ENCODE assay signal across 17 cellular contexts in genomic region chr4:183241771-183242170, GRCh38.
DNase-seq lines count a peak whose midpoint lies in the region; FAIRE-seq and TF ChIP-seq lines count a peak whose summit lies in the region.
"Had no signal": no experiment of that assay in that cellular context is flagged by ENCODE, and none has a peak within 500 bp of the region (broad histone marks: within the 10 kb centered on the region; RNA-seq: fewer than 3 reads in every experiment).

No MANE protein-coding gene starts in this region.

- dilution Hi-C loops in endothelial cell of umbilical vein (cut with MboI; ENCODE audit: extremely low pct_ligation_motif_present, low sequenced_read_pairs): no loop called here

- H2AFZ ChIP-seq in GM23248 (no peak overlapping the region), endothelial cell of umbilical vein (ENCODE audit: low read depth, low read length) (no peak overlapping the region)

- H3K4me1 ChIP-seq in GM23248 (ENCODE audit: insufficient read depth) (peaks cover 15% of the 10 kb centered on the region; the same call in 1 of the 2 replicates), SJSA1 (replicated peaks) (peaks cover 42% of the 10 kb centered on the region), endothelial cell of umbilical vein (ENCODE audit: control insufficient read depth, extremely low read depth, insufficient read depth, low read length) (peaks cover 10% of the 10 kb centered on the region), spleen (no peaks in the 10 kb centered on the region)

- H4K20me1 ChIP-seq in GM23248 (ENCODE audit: insufficient read depth) (no peaks in the 10 kb centered on the region), endothelial cell of umbilical vein (replicated peaks; ENCODE audit: control insufficient read depth, extremely low read depth, insufficient read depth, low read length) (no peaks in the 10 kb centered on the region)

- H3K9ac ChIP-seq in GM23248 (no peak overlapping the region; the same call in 1 of the 2 replicates), endothelial cell of umbilical vein (replicated peaks; ENCODE audit: extremely low read depth, insufficient read depth, low read length) (peak overlapping the region; percentile 24)

- H3K27ac ChIP-seq in GM23248 (peak overlapping the region; percentile 31), SJSA1 (peak overlapping the region; percentile 84), endothelial cell of umbilical vein (ENCODE audit: insufficient read depth, low read depth, low read length) (peak overlapping the region; percentile 69), spleen (no peak overlapping the region)

- intact Hi-C loops in endothelial cell of umbilical vein (cut with micrococcal nuclease) (no loop called here), spleen (cut with DNase I; ENCODE audit: low total_unique reads) (no loop called here)

- POLR2A ChIA-PET in endothelial cell of umbilical vein (lab: Charles Lee): no interaction called here

- no peaks in the 10 kb centered on the region for H3K9me2 ChIP-seq in GM23248 (ENCODE audit: insufficient read depth)

- H3K4me2 ChIP-seq in GM23248 (ENCODE audit: unreplicated experiment): no peak overlapping the region
- peak overlapping the region; percentile 6 for H3K4me2 ChIP-seq in endothelial cell of umbilical vein (ENCODE audit: insufficient read depth, low read length)

- H3K9me3 ChIP-seq in GM23248 (ENCODE audit: low read depth) (no peaks in the 10 kb centered on the region), SJSA1 (replicated peaks) (no peaks in the 10 kb centered on the region), endothelial cell of umbilical vein (replicated peaks; ENCODE audit: control insufficient read depth, insufficient read depth, low read length) (no peaks in the 10 kb centered on the region), spleen (peaks cover 0 to under 1% (median 0%) of the 10 kb centered on the region in 8 donors)

- no peaks in the 10 kb centered on the region for H3K9me1 ChIP-seq in endothelial cell of umbilical vein (replicated peaks; ENCODE audit: control insufficient read depth, extremely low read depth, insufficient read depth, low read length)

- no peaks in the 10 kb centered on the region for H3K27me3 ChIP-seq in GM23248 (replicated peaks; ENCODE audit: insufficient read depth)
- H3K27me3 ChIP-seq in SJSA1 (replicated peaks): no peaks in the 10 kb centered on the region
- H3K27me3 ChIP-seq in endothelial cell of umbilical vein (ENCODE audit: control insufficient read depth in 2 of 2, insufficient read depth in 2 of 2, low read length in 2 of 2): no peaks in the 10 kb centered on the region
- no peaks in the 10 kb centered on the region for H3K27me3 ChIP-seq in spleen (replicated peaks in 1 of 7)

- FAIRE-seq in endothelial cell of umbilical vein (lab: Jason Lieb, UNC): peak; percentile 8
- FAIRE-seq: bronchial epithelial cell had no signal

- DNase-seq in GM23248: no peak
- peak in 1 of 2 experiments; percentile 68 for DNase-seq in SJSA1 (ENCODE audit: low read depth in 1 of 2, low spot score in 2 of 2)
- DNase-seq in endothelial cell of umbilical vein (ENCODE audit: low read depth, low spot score): peak; percentile 23
- DNase-seq in pons (ENCODE audit: low spot score): peak; percentile 57
- DNase-seq in GM19240 (ENCODE audit: insufficient read length, low spot score): no peak
- no peak for DNase-seq in NCI-H1105 (lab: John Stamatoyannopoulos, UW)
- DNase-seq in spleen: no peak
- no peak for DNase-seq in NCI-H1436 treated with DMSO at 0.1 percent for 48 hours (lab: John Stamatoyannopoulos, UW)
- DNase-seq: activated CD4-positive, alpha-beta T cell treated with anti-CD3 and anti-CD28 coated beads, Interleukin-2, amount 50 U/mL, for 1 hour; activated naive CD4-positive, alpha-beta T cell treated with anti-CD3 and anti-CD28 coated beads, Interleukin-2, amount 10 ng/mL, durations not matched to agents 7 days and 5 days; activated T-cell treated with anti-CD3 and anti-CD28 coated beads for 4 hours; COR-L47; effector CD8-positive, alpha-beta T cell; H7; naive thymus-derived CD8-positive, alpha-beta T cell; NCI-H2081 had no signal

- H3K4me3 ChIP-seq in GM23248: no peak overlapping the region
- no peak overlapping the region for H3K4me3 ChIP-seq in SJSA1
- no peak overlapping the region for H3K4me3 ChIP-seq in endothelial cell of umbilical vein (replicated peaks in 1 of 3; ENCODE audit: insufficient read depth in 1 of 3, low read depth in 1 of 3, low read length in 3 of 3)
- no peak overlapping the region for H3K4me3 ChIP-seq in spleen

- 0 out of 2 replicates have a peak, but pooled peaks cover 17% of the 10 kb centered on the region for H3F3A ChIP-seq in GM23248 (ENCODE audit: insufficient read depth)

- H3K79me2 ChIP-seq in GM23248 (ENCODE audit: insufficient read depth) (peaks cover 55% of the 10 kb centered on the region), endothelial cell of umbilical vein (ENCODE audit: control insufficient read depth, insufficient read depth, low read length) (no peaks in the 10 kb centered on the region)

- TF ChIP-seq CTCF in endothelial cell of umbilical vein (IDR thresholded peaks at IDR 0.05; ENCODE audit: extremely low read depth in 1 of 2, insufficient read depth in 1 of 2, low read depth in 1 of 2, low read length in 2 of 2) (no peak), spleen (IDR thresholded peaks at IDR 0.05 in 8 of 11, conservative IDR thresholded peaks at IDR 0.05 in 3 of 11) (no peak)

- BruUV-seq in endothelial cell of umbilical vein (replicated peaks; lab: Mats Ljungman, UMichigan): no TSS peak

- H3K36me3 ChIP-seq in GM23248 (ENCODE audit: low read depth): peaks cover 48% of the 10 kb centered on the region
- peaks cover 20% of the 10 kb centered on the region for H3K36me3 ChIP-seq in SJSA1
- H3K36me3 ChIP-seq in endothelial cell of umbilical vein (ENCODE audit: control insufficient read depth in 2 of 2, extremely low read depth in 1 of 2, insufficient read depth in 2 of 2, low read length in 2 of 2): peaks cover 2 to 4% of the 10 kb centered on the region in 2 experiments
- H3K36me3 ChIP-seq in spleen: peaks cover 0 to 16% (median 0%) of the 10 kb centered on the region in 6 donors

- TF ChIP-seq POLR2A in endothelial cell of umbilical vein (IDR thresholded peaks at IDR 0.05; ENCODE audit: low read depth, low read length) (no peak), spleen (IDR thresholded peaks at IDR 0.05) (no peak)

- WGBS in GM23248 (ENCODE audit: low coverage in 1 of 2, low lambda C conversion rate in 2 of 2, missing lambda C conversion rate in 2 of 2), 2 experiments: 75 to 76% methylated on average over 6 of the region's 6 CpGs
- WGBS in spleen, 5 donors: 85 to 91% (median 87%) methylated on average over 6 of the region's 6 CpGs

- in situ Hi-C loops in GM23248 (cut with MboI): no loop called here

- CTCF ChIA-PET in endothelial cell of umbilical vein (lab: Charles Lee): interaction anchor here (1.5 to 4.2 kb wide), 3 partner anchors 21 to 303 kb away, joined by 3 to 23 read pairs (median 6); no protein-coding TSS in a partner anchor

TF ChIP-seq in endothelial cell of umbilical vein, 7 proteins besides CTCF, POLR2A, EP300 and RAD21:
- TF ChIP-seq, protein P1, sequence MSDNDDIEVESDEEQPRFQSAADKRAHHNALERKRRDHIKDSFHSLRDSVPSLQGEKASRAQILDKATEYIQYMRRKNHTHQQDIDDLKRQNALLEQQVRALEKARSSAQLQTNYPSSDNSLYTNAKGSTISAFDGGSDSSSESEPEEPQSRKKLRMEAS (IDR thresholded peaks at IDR 0.05; ENCODE audit: insufficient read depth, insufficient read length): no peak
- TF ChIP-seq FOS (IDR thresholded peaks at IDR 0.05; ENCODE audit: borderline replicate concordance, insufficient read depth, low read length) (no peak), POLR2AphosphoS5 (IDR thresholded peaks at IDR 0.05; ENCODE audit: insufficient read depth, low read depth, low read length) (no peak), EZH2 (IDR thresholded peaks at IDR 0.05; ENCODE audit: borderline replicate concordance, low read depth, low read length, severe bottlenecking) (no peak), MYC (IDR thresholded peaks at IDR 0.05; ENCODE audit: low read depth, low read length) (no peak), JUN (IDR thresholded peaks at IDR 0.05; ENCODE audit: borderline replicate concordance, insufficient read depth, insufficient read length, low read depth) (no peak), GATA2 (IDR thresholded peaks at IDR 0.05; ENCODE audit: insufficient read depth, insufficient read length, low read depth, low read length) (no peak)

Comparison
In these comparisons a context has a peak if more than half of its experiments do, and no peak if none do; other contexts are left out.
1. DNase-seq: peak in endothelial cell of umbilical vein (single experiment) and pons (single experiment); none in GM23248 (single experiment), GM19240 (single experiment), NCI-H1105 (single experiment), spleen (single experiment) and NCI-H1436 treated with DMSO at 0.1 percent for 48 hours (single experiment).
2. H3K27ac ChIP-seq: peak in GM23248 (single experiment), SJSA1 (single experiment) and endothelial cell of umbilical vein (single experiment); none in spleen (0 of 8).